8 cellular contexts compared by ENCODE assay signal in the genomic region with DNA sequence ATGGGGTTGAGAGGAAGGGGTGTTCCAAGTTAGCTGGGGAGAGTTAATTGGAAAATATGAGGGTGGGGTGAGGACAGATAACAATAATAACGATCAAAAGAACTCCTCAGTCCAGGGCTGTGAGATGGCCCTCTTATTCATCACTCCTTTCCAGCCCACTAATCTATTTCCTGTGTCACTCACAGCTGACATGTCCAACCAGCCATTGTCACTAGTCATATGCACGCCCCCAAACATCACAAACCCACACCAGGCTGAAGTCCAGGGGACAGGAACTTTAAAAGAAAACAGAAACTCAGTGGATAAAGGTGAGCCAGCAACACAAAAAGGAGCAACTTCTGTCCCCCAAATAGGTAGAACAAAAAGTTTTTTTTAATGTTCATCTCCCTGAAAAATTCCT. TPM values are rescaled to one million over a fixed set of nuclear protein-coding genes. Genes with fewer than 3 reads are reported as not detected.
DNase-seq lines count a peak whose midpoint lies in the region; ATAC-seq, FAIRE-seq and TF ChIP-seq lines count a peak whose summit lies in the region.

No MANE protein-coding gene starts in this region.

- TF ChIP-seq CTCF in GM12864 (IDR thresholded peaks at IDR 0.05; ENCODE audit: low read depth, low read length, missing control alignments) = no peak

- ATAC-seq in HG03520 (IDR thresholded peaks at IDR 0.05; ENCODE audit: unreplicated experiment) = no peak
- no peak for ATAC-seq in GM18861 (IDR thresholded peaks at IDR 0.05; ENCODE audit: unreplicated experiment)

- TF ChIP-seq POLR2A in erythroblast (IDR thresholded peaks at IDR 0.05; ENCODE audit: low read length) = no peak

- H3K4me3 ChIP-seq in GM12864 (ENCODE audit: low read depth, low read length) = peak overlapping the region; percentile 70; the same call in 1 of the 2 replicates

- FAIRE-seq in urothelium cell line (lab: Jason Lieb, UNC) = no peak

- DNase-seq in GM12864 (ENCODE audit: low read depth) (no peak), RKO (ENCODE audit: low spot score) (peak; percentile 74), erythroblast (lab: John Stamatoyannopoulos, UW) (peak; percentile 60 to 62), renal cortical epithelial cell (ENCODE audit: low read depth) (peak; percentile 13), urothelium cell line (ENCODE audit: low spot score) (no peak)
- no peak for DNase-seq in stimulated activated CD4-positive, alpha-beta T cell treated with anti-CD3 and anti-CD28 coated beads, Interleukin-4, amount 100 ng/mL, for 4 hours

RNA-seq across cellular contexts. Expression of a gene that starts 0.9 kb away (rescaled TPM):
- total RNA-seq in renal cortical epithelial cell = 70.5 and 129 TPM in 2 replicates

RNA-seq across cellular contexts. Expression of a gene that starts 25.4 kb away (rescaled TPM):
- total RNA-seq in renal cortical epithelial cell = not detected in 2 replicates

RNA-seq across cellular contexts. Expression of a gene that starts 50.5 kb away (rescaled TPM):
- total RNA-seq in renal cortical epithelial cell = 102 and 104 TPM in 2 replicates

Comparison
In these comparisons a context has a peak if more than half of its experiments do, and no peak if none do; other contexts are left out.
1. DNase-seq: peak in RKO (single experiment), erythroblast (2 of 2) and renal cortical epithelial cell (single experiment); none in GM12864 (single experiment), stimulated activated CD4-positive, alpha-beta T cell treated with anti-CD3 and anti-CD28 coated beads, Interleukin-4, amount 100 ng/mL, for 4 hours (0 of 2) and urothelium cell line (single experiment).